In the genomic region with DNA sequence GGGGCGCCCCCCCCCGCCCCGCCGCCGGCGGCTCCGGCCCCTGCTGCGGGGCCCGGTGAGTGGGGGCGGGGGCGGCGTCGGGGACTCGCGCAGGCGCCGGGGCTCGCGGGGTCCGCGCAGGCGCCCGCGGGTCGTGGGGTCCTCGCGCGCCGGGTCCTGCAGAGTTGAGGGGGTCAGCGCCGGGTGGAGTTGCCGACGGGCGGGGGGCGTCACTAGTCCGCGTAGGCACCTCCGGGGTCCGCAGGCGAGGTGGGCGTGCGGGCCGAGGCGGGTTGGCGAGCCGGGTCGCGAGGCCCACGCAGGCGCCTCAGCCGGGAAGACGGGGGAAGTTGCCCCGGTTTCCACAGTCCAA, we compare ENCODE assay signal across 8 cellular contexts. TPM values are rescaled to one million over a fixed set of nuclear protein-coding genes. Genes with fewer than 3 reads are reported as not detected.
DNase-seq lines count a peak whose midpoint lies in the region; ATAC-seq and TF ChIP-seq lines count a peak whose summit lies in the region.

No MANE protein-coding gene starts in this region.

- peak overlapping the region; percentile 86 for H3K4me3 Mint-ChIP-seq in stimulated activated naive CD8-positive, alpha-beta T cell treated with anti-CD3 and anti-CD28 coated beads, Interleukin-15, Interleukin-2, amounts not matched to agents 100 ng/mL and 50 ng/mL, for 24 hours

- TF ChIP-seq CTCF in GM10266 (IDR thresholded peaks at IDR 0.05; ENCODE audit: control insufficient read depth, insufficient read depth, low read depth, missing control alignments): no peak
- no peak for TF ChIP-seq CTCF in Peyer's patch (IDR thresholded peaks at IDR 0.05)
- TF ChIP-seq CTCF in mammary epithelial cell (conservative IDR thresholded peaks at IDR 0.05 in 1 of 2, IDR thresholded peaks at IDR 0.05 in 1 of 2; ENCODE audit: extremely low read depth in 1 of 2, insufficient read depth in 1 of 2, low read depth in 1 of 2, low read length in 2 of 2): no peak
- no peak for TF ChIP-seq CTCF in right lobe of liver (IDR thresholded peaks at IDR 0.05)

- H3K27ac Mint-ChIP-seq in stimulated activated naive CD8-positive, alpha-beta T cell treated with anti-CD3 and anti-CD28 coated beads, Interleukin-15, Interleukin-2, amounts not matched to agents 100 ng/mL and 50 ng/mL, for 24 hours: no peak overlapping the region

- dilution Hi-C loops in mammary epithelial cell (cut with HindIII; ENCODE audit: low sequenced_read_pairs): no loop called here

- peak overlapping the region; percentile 93 to 98 (median 96) for H3K4me3 ChIP-seq in Peyer's patch
- H3K4me3 ChIP-seq in mammary epithelial cell (replicated peaks in 1 of 3; ENCODE audit: insufficient read depth in 1 of 3, low read depth in 2 of 3, low read length in 3 of 3): peak overlapping the region; percentile 82 to 95 (median 94)
- H3K4me3 ChIP-seq in right lobe of liver: peak overlapping the region; percentile 85 to 96 (median 94)

- H3K36me3 ChIP-seq in Peyer's patch (no peaks in the 10 kb centered on the region), mammary epithelial cell (ENCODE audit: insufficient read depth, low read length) (no peaks in the 10 kb centered on the region), right lobe of liver (no peaks in the 10 kb centered on the region)

- peaks cover 46% of the 10 kb centered on the region for H3K36me3 Mint-ChIP-seq in stimulated activated naive CD8-positive, alpha-beta T cell treated with anti-CD3 and anti-CD28 coated beads, Interleukin-15, Interleukin-2, amounts not matched to agents 100 ng/mL and 50 ng/mL, for 24 hours (ENCODE audit: low read depth)

- no peaks in the 10 kb centered on the region for H3K9me3 Mint-ChIP-seq in stimulated activated naive CD8-positive, alpha-beta T cell treated with anti-CD3 and anti-CD28 coated beads, Interleukin-15, Interleukin-2, amounts not matched to agents 100 ng/mL and 50 ng/mL, for 24 hours

- peaks cover 0 to 40% (median 21%) of the 10 kb centered on the region in 4 donors for H3K4me1 ChIP-seq in Peyer's patch
- peaks cover 28% of the 10 kb centered on the region for H3K4me1 ChIP-seq in mammary epithelial cell (ENCODE audit: insufficient read depth, low read length)
- peaks cover 0 to 28% (median 14%) of the 10 kb centered on the region in 4 donors for H3K4me1 ChIP-seq in right lobe of liver

- peak overlapping the region; percentile 83 for H3K9ac ChIP-seq in mammary epithelial cell (ENCODE audit: insufficient read depth, low read length)

- CTCF ChIA-PET in mammary epithelial cell (lab: Charles Lee; ENCODE audit: low non-redundant PET): no interaction called here

- intact Hi-C loops in mammary epithelial cell (cut with micrococcal nuclease): loop anchor here (2.0 to 5.0 kb wide), 2 partner anchors 80 to 111 kb away; partner anchors contain the start of genes KMT5C and TNNT1
- intact Hi-C loops in right lobe of liver (cut with DNase I): loop anchor here in 1 of 2 donors (10.0 kb wide), 1 partner anchor 64 kb away; no protein-coding TSS in a partner anchor

- H3K9me3 ChIP-seq in Peyer's patch (no peaks in the 10 kb centered on the region), mammary epithelial cell (replicated peaks; ENCODE audit: insufficient read depth, low read length) (no peaks in the 10 kb centered on the region), right lobe of liver (peaks cover 0 to 2% (median 0%) of the 10 kb centered on the region in 4 donors)

- ATAC-seq in HG02588 (IDR thresholded peaks at IDR 0.05; ENCODE audit: unreplicated experiment): peak; percentile 17
- peak in 3 of 4 donors; percentile 7 to 25 (median 17) for ATAC-seq in right lobe of liver

- H3K79me2 ChIP-seq in mammary epithelial cell (ENCODE audit: insufficient read depth, low read length): peaks cover 53% of the 10 kb centered on the region

- H3K4me1 Mint-ChIP-seq in stimulated activated naive CD8-positive, alpha-beta T cell treated with anti-CD3 and anti-CD28 coated beads, Interleukin-15, Interleukin-2, amounts not matched to agents 100 ng/mL and 50 ng/mL, for 24 hours (ENCODE audit: low read depth): peaks cover 47% of the 10 kb centered on the region

- H3K27me3 Mint-ChIP-seq in stimulated activated naive CD8-positive, alpha-beta T cell treated with anti-CD3 and anti-CD28 coated beads, Interleukin-15, Interleukin-2, amounts not matched to agents 100 ng/mL and 50 ng/mL, for 24 hours: no peaks in the 10 kb centered on the region

- peaks cover 4% of the 10 kb centered on the region for H4K20me1 ChIP-seq in mammary epithelial cell (ENCODE audit: insufficient read depth, low read length)

- BruUV-seq in mammary epithelial cell (replicated peaks; lab: Mats Ljungman, UMichigan): TSS peak; percentile 78

- DNase-seq in GM10266 (ENCODE audit: extremely low spot score) (peak; percentile 80), Peyer's patch (peak in 1 of 3 donors; percentile 39), mammary epithelial cell (no peak), right lobe of liver (no peak), NCI-H526 treated with DMSO at 0.1 percent for 48 hours (lab: John Stamatoyannopoulos, UW) (no peak), ureter (ENCODE audit: low spot score) (no peak)

- no CpG with 5 or more reads among the region's 53 CpGs for WGBS in mammary epithelial cell (ENCODE audit: low coverage, missing lambda C conversion rate)
- 0% methylated on average over 5 of the region's 53 CpGs for WGBS in right lobe of liver (ENCODE audit: insufficient coverage, low coverage, low lambda C conversion rate, missing lambda C conversion rate)

- peak overlapping the region; percentile 77 for H2AFZ ChIP-seq in mammary epithelial cell (ENCODE audit: low read depth, low read length)

- peak overlapping the region; percentile 95 for H3K4me2 ChIP-seq in mammary epithelial cell (ENCODE audit: insufficient read depth, low read depth, low read length)

- H3K27me3 ChIP-seq in Peyer's patch (no peaks in the 10 kb centered on the region), mammary epithelial cell (ENCODE audit: insufficient read depth, low read length) (no peaks in the 10 kb centered on the region), right lobe of liver (no peaks in the 10 kb centered on the region)

- peak overlapping the region; percentile 95 to 99 (median 96) for H3K27ac ChIP-seq in Peyer's patch
- H3K27ac ChIP-seq in mammary epithelial cell (ENCODE audit: insufficient read depth, low read depth, low read length): peak overlapping the region; percentile 78
- peak overlapping the region; percentile 48 to 88 (median 86) for H3K27ac ChIP-seq in right lobe of liver

- TF ChIP-seq POLR2A in Peyer's patch (IDR thresholded peaks at IDR 0.05): no peak
- TF ChIP-seq POLR2A in right lobe of liver (IDR thresholded peaks at IDR 0.05): no peak

- in situ Hi-C loops in mammary epithelial cell (cut with MboI; ENCODE audit: low sequenced_read_pairs in 2 of 2): no loop called here

RNA-seq across cellular contexts. Expression of gene PPP6R1, which starts 0.4 kb away (rescaled TPM):
- 100 to 1,000 TPM in 2 of 4 donors, 10 to 100 TPM in 2; 71.2 to 123 (median 94.8) TPM for total RNA-seq in Peyer's patch
- total RNA-seq in mammary epithelial cell: 10 to 100 TPM; 28.3 to 74.2 TPM
- 50.8 TPM for polyA plus RNA-seq in mammary epithelial cell
- 115 TPM for polyA minus RNA-seq in mammary epithelial cell
- total RNA-seq in right lobe of liver: 10 to 100 TPM; 26.4 to 39.6 (median 30.2) TPM
- 65.1 TPM for total RNA-seq in ureter

RNA-seq across cellular contexts. Expression of gene HSPBP1, which starts 21.5 kb away (rescaled TPM):
- total RNA-seq in Peyer's patch (10 to 100 TPM; 14.4 to 38.0 (median 25.6) TPM), mammary epithelial cell (10 to 100 TPM; 27.5 to 42.9 TPM), right lobe of liver (10 to 100 TPM; 11.3 to 28.3 (median 15.6) TPM), ureter (31.2 TPM)
- 36.7 TPM for polyA plus RNA-seq in mammary epithelial cell
- 19.2 TPM for polyA minus RNA-seq in mammary epithelial cell

RNA-seq across cellular contexts. Expression of gene BRSK1, which starts 25.3 kb away (rescaled TPM):
- total RNA-seq in Peyer's patch (1 to 10 TPM in 3 of 4 donors, under 1 TPM in 1; 0.35 to 6.6 (median 3.0) TPM), mammary epithelial cell (1 to 10 TPM; 1.5 to 4.2 TPM), right lobe of liver (under 1 TPM in 3 of 6 experiments, not detected in 3; 0.20 to 0.29 (median 0.24) TPM), ureter (10.6 TPM)
- 0.27 TPM for polyA plus RNA-seq in mammary epithelial cell
- 0.36 TPM for polyA minus RNA-seq in mammary epithelial cell

RNA-seq across cellular contexts. Expression of gene TMEM86B, which starts 29.9 kb away (rescaled TPM):
- 10 to 100 TPM in 3 of 4 donors, 1 to 10 TPM in 1; 9.1 to 39.8 (median 15.1) TPM for total RNA-seq in Peyer's patch
- total RNA-seq in mammary epithelial cell: 1 to 10 TPM; 1.7 to 3.6 TPM
- 1.0 TPM for polyA plus RNA-seq in mammary epithelial cell
- polyA minus RNA-seq in mammary epithelial cell: 1.1 TPM
- total RNA-seq in right lobe of liver: 10 to 100 TPM in 5 of 6 experiments, 1 to 10 TPM in 1; 8.8 to 22.2 (median 14.0) TPM
- total RNA-seq in ureter: 6.4 TPM

RNA-seq across cellular contexts. Expression of gene PTPRH, which starts 49.2 kb away (rescaled TPM):
- total RNA-seq in Peyer's patch (100 to 1,000 TPM in 3 of 4 donors, 10 to 100 TPM in 1; 26.4 to 261 (median 246) TPM), mammary epithelial cell (under 1 TPM in 1 of 2 donors, not detected in 1; 0.38 TPM), right lobe of liver (10 to 100 TPM in 3 of 6 experiments, 1 to 10 TPM in 3; 4.2 to 25.9 (median 12.9) TPM), ureter (1.3 TPM)
- 0.12 TPM for polyA plus RNA-seq in mammary epithelial cell
- polyA minus RNA-seq in mammary epithelial cell: not detected
